ENCODE assay signal across 9 cellular contexts in the genomic region with DNA sequence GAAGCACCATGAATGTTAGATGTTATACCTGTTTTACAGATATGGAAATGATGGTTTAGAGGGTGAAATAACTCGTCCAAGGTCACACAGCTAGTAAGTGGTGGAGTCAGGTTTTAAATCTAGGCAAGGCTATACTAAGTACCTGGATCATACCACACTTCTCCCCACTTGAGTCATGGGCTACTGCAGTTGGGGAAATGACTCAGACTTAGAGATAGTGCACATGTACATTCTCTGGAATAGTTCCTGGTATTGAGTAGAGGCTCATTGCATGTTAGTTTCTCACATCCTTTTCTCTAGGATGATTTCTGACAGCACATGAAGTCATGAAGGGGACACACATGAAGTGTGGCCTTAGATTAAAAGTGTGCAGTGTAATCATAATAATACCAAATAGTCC.
A peak's percentile ranks its signal among the peaks of the same experiment; 100 is the strongest.
DNase-seq lines count a peak whose midpoint lies in the region; ATAC-seq and TF ChIP-seq lines count a peak whose summit lies in the region.
"Had no signal": no experiment of that assay in that cellular context is flagged by ENCODE, and none has a peak within 500 bp of the region (broad histone marks: within the 10 kb centered on the region; RNA-seq: fewer than 3 reads in every experiment).

No MANE protein-coding gene starts in this region.

- TF ChIP-seq CTCF in GM12865 (IDR thresholded peaks at IDR 0.05; ENCODE audit: insufficient read depth, low read depth, low read length, missing control alignments): no peak

- ATAC-seq in GM21390 (IDR thresholded peaks at IDR 0.05; ENCODE audit: unreplicated experiment) (peak; percentile 93), HG03571 (IDR thresholded peaks at IDR 0.05; ENCODE audit: unreplicated experiment) (peak; percentile 84)
- ATAC-seq: HCT116 had no signal

- DNase-seq in GM12865 (ENCODE audit: low read depth) (peak; percentile 92), dermis blood vessel endothelial cell (peak; percentile 81), midbrain (lab: John Stamatoyannopoulos, UW) (no peak), COLO668 (lab: John Stamatoyannopoulos, UW; ENCODE audit: unreplicated experiment) (no peak), H4 (ENCODE audit: low spot score) (no peak), NCI-H2029 treated with DMSO at 0.1 percent for 48 hours (lab: John Stamatoyannopoulos, UW) (no peak)

- peak overlapping the region; percentile 14; the same call in 1 of the 2 replicates for H3K4me3 ChIP-seq in GM12865 (ENCODE audit: low read depth, low read length)

Comparison
In these comparisons a context has a peak if more than half of its experiments do, and no peak if none do; other contexts are left out.
1. DNase-seq: peak in GM12865 (single experiment) and dermis blood vessel endothelial cell (single experiment); none in midbrain (single experiment), COLO668 (single experiment), H4 (single experiment) and NCI-H2029 treated with DMSO at 0.1 percent for 48 hours (single experiment).